In the genomic region with DNA sequence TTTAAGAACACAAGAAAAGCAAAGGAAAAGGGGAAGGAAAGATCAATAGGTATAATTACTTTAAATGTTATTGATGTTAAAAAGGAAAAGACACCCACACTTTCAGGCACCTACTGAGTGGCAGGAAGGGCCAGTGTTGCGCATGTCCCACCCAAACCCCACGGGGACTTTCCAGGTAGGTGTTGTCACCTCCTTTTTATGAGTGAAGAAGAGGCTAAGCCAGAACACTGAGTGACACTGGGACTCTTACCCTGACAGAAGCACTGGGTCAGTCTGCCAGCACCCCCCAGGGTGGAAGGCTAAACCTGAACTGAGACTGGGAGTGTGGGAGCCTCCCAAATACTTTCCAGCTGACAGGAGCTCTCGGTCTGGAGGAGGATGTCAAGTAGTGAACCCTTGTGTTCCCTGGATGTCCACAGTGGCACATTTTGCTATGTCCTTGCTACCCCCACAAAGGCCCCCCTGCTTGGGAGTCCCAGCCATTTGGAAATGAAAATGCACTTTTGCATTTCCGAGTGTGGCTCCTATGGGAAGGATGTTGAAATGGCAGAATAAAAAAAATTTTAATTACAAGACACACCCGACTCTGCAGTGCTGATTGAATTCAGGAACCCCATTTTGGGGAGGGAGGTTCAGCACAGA, we compare ENCODE assay signal across 15 cellular contexts.
"Had no signal": no experiment of that assay in that cellular context is flagged by ENCODE, and none has a peak within 500 bp of the region (broad histone marks: within the 10 kb centered on the region; RNA-seq: fewer than 3 reads in every experiment).

No MANE protein-coding gene starts in this region.

- ATAC-seq: activated T-helper 17 cell treated with anti-CD3 and anti-CD28 coated beads, Interleukin-2, amount 50 U/mL, for 72 hours; esophagus mucosa; right lobe of liver; SK-N-SH treated with all-trans-retinoic acid at 6 μM for 48 hours had no signal

- H3K9me3 Mint-ChIP-seq: activated T-helper 17 cell treated with anti-CD3 and anti-CD28 coated beads, Interleukin-2, amount 50 U/mL, for 72 hours had no signal

- H3K27ac Mint-ChIP-seq: activated T-helper 17 cell treated with anti-CD3 and anti-CD28 coated beads, Interleukin-2, amount 50 U/mL, for 72 hours; memory B cell had no signal

- H3K27ac ChIP-seq: hepatocyte, left ventricle myocardium inferior, right lobe of liver, spleen, thyroid gland had no signal

- H3K4me3 Mint-ChIP-seq: activated T-helper 17 cell treated with anti-CD3 and anti-CD28 coated beads, Interleukin-2, amount 50 U/mL, for 72 hours; memory B cell; naive thymus-derived CD8-positive, alpha-beta T cell had no signal

- H3K4me3 ChIP-seq: hepatocyte, left ventricle myocardium inferior, right lobe of liver, spleen, thyroid gland had no signal

- DNase-seq: activated CD4-positive, alpha-beta T cell treated with anti-CD3 and anti-CD28 coated beads for 1 hour; activated naive CD4-positive, alpha-beta T cell treated with anti-CD3 and anti-CD28 coated beads, Interleukin-2, amount 50 U/mL, for 16 hours; left ventricle myocardium inferior; naive thymus-derived CD8-positive, alpha-beta T cell; occipital lobe; spleen; T-helper 1 cell; T1000; thyroid gland had no signal

- H3K9me3 ChIP-seq: left ventricle myocardium inferior, right lobe of liver, spleen, thyroid gland had no signal

- H3K36me3 ChIP-seq: left ventricle myocardium inferior, right lobe of liver, spleen, thyroid gland had no signal

- H3K4me1 Mint-ChIP-seq: activated T-helper 17 cell treated with anti-CD3 and anti-CD28 coated beads, Interleukin-2, amount 50 U/mL, for 72 hours had no signal

- H3K36me3 Mint-ChIP-seq: memory B cell; naive thymus-derived CD8-positive, alpha-beta T cell had no signal
